9 cellular contexts compared by ENCODE assay signal in genomic region chr6:137926207-137926731, GRCh38. TPM values are rescaled to one million over a fixed set of nuclear protein-coding genes. Genes with fewer than 3 reads are reported as not detected.
A peak's percentile ranks its signal among the peaks of the same experiment; 100 is the strongest.
DNase-seq lines count a peak whose midpoint lies in the region; ATAC-seq and TF ChIP-seq lines count a peak whose summit lies in the region.
"Had no signal": no experiment of that assay in that cellular context is flagged by ENCODE, and none has a peak within 500 bp of the region (broad histone marks: within the 10 kb centered on the region; RNA-seq: fewer than 3 reads in every experiment).

No MANE protein-coding gene starts in this region.

- H3K4me2 ChIP-seq in DND-41 (ENCODE audit: insufficient read depth, low read length) = no peak overlapping the region

- peak overlapping the region; percentile 96 for H3K27ac ChIP-seq in DND-41 (ENCODE audit: low read length)
- no peak overlapping the region for H3K27ac ChIP-seq in effector memory CD4-positive, alpha-beta T cell (ENCODE audit: insufficient read depth, low read length, poor library complexity, severe bottlenecking)
- H3K27ac ChIP-seq: cardiac muscle cell had no signal

- H3K79me2 ChIP-seq in DND-41 (ENCODE audit: insufficient read depth, low read length) = no peaks in the 10 kb centered on the region

- no peak for ATAC-seq in DND-41 (ENCODE audit: insufficient read depth, low read depth)
- no peak for ATAC-seq in GM21619 (IDR thresholded peaks at IDR 0.05; ENCODE audit: unreplicated experiment)
- no peak for ATAC-seq in HG02623 (IDR thresholded peaks at IDR 0.05; ENCODE audit: unreplicated experiment)
- ATAC-seq in GM18909 (IDR thresholded peaks at IDR 0.05; ENCODE audit: poor library complexity, unreplicated experiment) = no peak

- no peaks in the 10 kb centered on the region for H4K20me1 ChIP-seq in DND-41 (ENCODE audit: insufficient read depth, low read length)

- H3K9me3 ChIP-seq in DND-41 (ENCODE audit: insufficient read depth, low read length, severe bottlenecking) = no peaks in the 10 kb centered on the region
- no peaks in the 10 kb centered on the region for H3K9me3 ChIP-seq in effector memory CD4-positive, alpha-beta T cell (ENCODE audit: control insufficient read depth, low read length)

- no peaks in the 10 kb centered on the region for H3K27me3 ChIP-seq in DND-41 (ENCODE audit: insufficient read depth, low read length, poor library complexity)
- H3K27me3 ChIP-seq in effector memory CD4-positive, alpha-beta T cell (replicated peaks; ENCODE audit: control insufficient read depth, insufficient read depth, low read length, poor library complexity, severe bottlenecking) = no peaks in the 10 kb centered on the region
- H3K27me3 ChIP-seq: cardiac muscle cell had no signal

- no peak overlapping the region for H2AFZ ChIP-seq in DND-41 (ENCODE audit: low read depth, low read length)

- H3K36me3 ChIP-seq in DND-41 (ENCODE audit: insufficient read depth, low read length) = no peaks in the 10 kb centered on the region
- no peaks in the 10 kb centered on the region for H3K36me3 ChIP-seq in effector memory CD4-positive, alpha-beta T cell (ENCODE audit: control insufficient read depth, insufficient read depth, low read length)
- H3K36me3 ChIP-seq: cardiac muscle cell had no signal

- peak; percentile 60 for DNase-seq in DND-41
- peak; percentile 66 for DNase-seq in LHCN-M2 (ENCODE audit: low read depth)
- peak; percentile 64 to 70 for DNase-seq in cardiac fibroblast (ENCODE audit: low read depth in 2 of 2)
- peak; percentile 63 for DNase-seq in non-pigmented ciliary epithelial cell (ENCODE audit: low read depth)
- DNase-seq in effector memory CD4-positive, alpha-beta T cell = no peak

- TF ChIP-seq CTCF in DND-41 (IDR thresholded peaks at IDR 0.05; ENCODE audit: borderline replicate concordance, extremely low read depth, low read length, poor library complexity, severe bottlenecking) = no peak
- TF ChIP-seq CTCF in cardiac fibroblast (IDR thresholded peaks at IDR 0.05; ENCODE audit: low read depth, low read length) = no peak

- peaks cover 48% of the 10 kb centered on the region for H3K4me1 ChIP-seq in DND-41 (ENCODE audit: insufficient read depth, low read length)
- H3K4me1 ChIP-seq in effector memory CD4-positive, alpha-beta T cell (ENCODE audit: control insufficient read depth, insufficient read depth, low read length, poor library complexity, severe bottlenecking) = peaks cover 19% of the 10 kb centered on the region

- H3K4me3 ChIP-seq in DND-41 (ENCODE audit: low read depth in 1 of 2, low read length in 2 of 2) = no peak overlapping the region
- H3K4me3 ChIP-seq in cardiac fibroblast (replicated peaks in 1 of 2; ENCODE audit: low read depth in 2 of 2, low read length in 2 of 2) = no peak overlapping the region
- H3K4me3 ChIP-seq in effector memory CD4-positive, alpha-beta T cell (ENCODE audit: insufficient read depth, low read depth, low read length, poor library complexity, severe bottlenecking) = no peak overlapping the region
- H3K4me3 ChIP-seq: cardiac muscle cell had no signal

- H3K9ac ChIP-seq in DND-41 (ENCODE audit: low read depth, low read length) = no peak overlapping the region

RNA-seq across cellular contexts. Expression of gene TNFAIP3, which starts 59.2 kb away (rescaled TPM):
- 2.4 TPM in 2 replicates for total RNA-seq in LHCN-M2 (2014; rRNA removed)
- polyA plus RNA-seq in LHCN-M2 (2012) = 5.6 TPM

Comparison
In these comparisons a context has a peak if more than half of its experiments do, and no peak if none do; other contexts are left out.
1. DNase-seq: peak in DND-41 (single experiment), LHCN-M2 (single experiment), cardiac fibroblast (2 of 2) and non-pigmented ciliary epithelial cell (single experiment); none in effector memory CD4-positive, alpha-beta T cell (0 of 3).